Comparison of ENCODE assay signal across 11 cellular contexts in genomic region chr17:65515959-65516948, GRCh38. TPM values are rescaled to one million over a fixed set of nuclear protein-coding genes. Genes with fewer than 3 reads are reported as not detected.
A peak's percentile ranks its signal among the peaks of the same experiment; 100 is the strongest.
DNase-seq lines count a peak whose midpoint lies in the region; ATAC-seq and TF ChIP-seq lines count a peak whose summit lies in the region.
"Had no signal": no experiment of that assay in that cellular context is flagged by ENCODE, and none has a peak within 500 bp of the region (broad histone marks: within the 10 kb centered on the region; RNA-seq: fewer than 3 reads in every experiment).

No MANE protein-coding gene starts in this region.

- DNase-seq in AG08395 (ENCODE audit: low spot score) (peak; percentile 61), astrocyte of the spinal cord (ENCODE audit: low read depth, low spot score) (peak; percentile 50), lung (ENCODE audit: low spot score) (peak; percentile 63), hypothalamus (lab: John Stamatoyannopoulos, UW) (no peak), right atrium auricular region (ENCODE audit: low spot score) (no peak), GM13977 (ENCODE audit: low spot score) (no peak)
- DNase-seq: PC-3 had no signal

- H3K27me3 ChIP-seq in HUES48 (ENCODE audit: control insufficient read depth, insufficient read depth, low read length) = no peaks in the 10 kb centered on the region
- no peaks in the 10 kb centered on the region for H3K27me3 ChIP-seq in lung (ENCODE audit: control insufficient read depth, insufficient read depth)
- H3K27me3 ChIP-seq in right atrium auricular region = no peaks in the 10 kb centered on the region

- H3K27ac ChIP-seq in HUES48 (ENCODE audit: low read depth, low read length) (peak overlapping the region; percentile 75), lung (ENCODE audit: low read depth in 1 of 2, low read length in 1 of 2) (peak overlapping the region in 1 of 2 donors; percentile 59), right atrium auricular region (no peak overlapping the region)

- no peak for ATAC-seq in lung (ENCODE audit: insufficient read depth, low FRiP score)
- ATAC-seq in GM21381 (IDR thresholded peaks at IDR 0.05; ENCODE audit: unreplicated experiment) = no peak
- ATAC-seq: activated T-helper 17 cell treated with anti-CD3 and anti-CD28 coated beads, Interleukin-2, amount 50 U/mL, for 72 hours; GM12878; PC-3 had no signal

- 48 to 49% methylated on average over 16 to 17 of the region's 17 CpGs for WGBS in lung, 2 donors

- no peaks in the 10 kb centered on the region for H3K36me3 ChIP-seq in HUES48 (ENCODE audit: control insufficient read depth, insufficient read depth, low read length)
- no peaks in the 10 kb centered on the region for H3K36me3 ChIP-seq in lung (ENCODE audit: control insufficient read depth in 2 of 2, insufficient read depth in 2 of 2, low read length in 2 of 2)
- no peaks in the 10 kb centered on the region for H3K36me3 ChIP-seq in right atrium auricular region

- in situ Hi-C loops in astrocyte of the spinal cord (cut with HindIII; ENCODE audit: low sequenced_read_pairs) = no loop called here
- in situ Hi-C loops in GM13977 (cut with MboI; ENCODE audit: low pct_unique_long_range_greater_than_20kb, low sequenced_read_pairs, unreplicated experiment) = no loop called here

- H3K4me1 ChIP-seq in HUES48 (ENCODE audit: control insufficient read depth, insufficient read depth, low read length) (peaks cover 10% of the 10 kb centered on the region), lung (ENCODE audit: control insufficient read depth in 2 of 2, insufficient read depth in 2 of 2, low read length in 2 of 2) (peaks cover 0 to 12% of the 10 kb centered on the region in 2 donors), right atrium auricular region (no peaks in the 10 kb centered on the region)

- H3K4me3 ChIP-seq in HUES48 (ENCODE audit: low read depth, low read length) = no peak overlapping the region
- H3K4me3 ChIP-seq in astrocyte of the spinal cord (ENCODE audit: low read depth, low read length) = no peak overlapping the region
- H3K4me3 ChIP-seq in lung = no peak overlapping the region
- H3K4me3 ChIP-seq in right atrium auricular region = no peak overlapping the region
- H3K4me3 ChIP-seq: GM12878 had no signal

- H3K9me3 ChIP-seq in HUES48 (ENCODE audit: control insufficient read depth, insufficient read depth, low read length) (no peaks in the 10 kb centered on the region), lung (ENCODE audit: control insufficient read depth in 2 of 2, insufficient read depth in 1 of 2, low read length in 1 of 2) (no peaks in the 10 kb centered on the region), right atrium auricular region (no peaks in the 10 kb centered on the region)

- TF ChIP-seq CTCF in astrocyte of the spinal cord (IDR thresholded peaks at IDR 0.05; ENCODE audit: low read depth, low read length) (no peak), lung (IDR thresholded peaks at IDR 0.05; ENCODE audit: control extremely low read depth, extremely low read depth) (no peak), right atrium auricular region (IDR thresholded peaks at IDR 0.05) (no peak), GM13977 (IDR thresholded peaks at IDR 0.05; ENCODE audit: extremely low read depth, insufficient read depth, missing control alignments) (no peak)

- H3K9ac ChIP-seq in HUES48 (ENCODE audit: low read depth, low read length) = no peak overlapping the region

RNA-seq across cellular contexts. Expression of gene AXIN2, which starts 45.2 kb away (rescaled TPM):
- total RNA-seq in lung = 100 to 1,000 TPM in 1 of 2 donors, 10 to 100 TPM in 1; 60.3 to 127 TPM
- 10 to 100 TPM; 13.0 to 13.2 TPM for polyA plus RNA-seq in lung
- 10 to 100 TPM in 1 of 2 donors, 1 to 10 TPM in 1; 8.7 to 29.8 TPM for total RNA-seq in right atrium auricular region

Comparison
In these comparisons a context has a peak if more than half of its experiments do, and no peak if none do; other contexts are left out.
1. DNase-seq: peak in AG08395 (single experiment), astrocyte of the spinal cord (single experiment) and lung (single experiment); none in hypothalamus (0 of 51), right atrium auricular region (single experiment) and GM13977 (single experiment).